ENCODE assay signal across 10 cellular contexts in genomic region chr1:59477286-59477685, GRCh38.
DNase-seq lines count a peak whose midpoint lies in the region; ATAC-seq and TF ChIP-seq lines count a peak whose summit lies in the region.
"Had no signal": no experiment of that assay in that cellular context is flagged by ENCODE, and none has a peak within 500 bp of the region (broad histone marks: within the 10 kb centered on the region; RNA-seq: fewer than 3 reads in every experiment).

No MANE protein-coding gene starts in this region.

- H3K4me3 ChIP-seq in choroid plexus epithelial cell (ENCODE audit: low read depth, low read length): no peak overlapping the region
- H3K4me3 ChIP-seq: lung, spleen had no signal

- DNase-seq in activated effector memory CD4-positive, alpha-beta T cell treated with anti-CD3 and anti-CD28 coated beads, Interleukin-2, amount 50 U/mL, for 16 hours: peak; percentile 63
- no peak for DNase-seq in activated effector memory CD4-positive, alpha-beta T cell treated with Interleukin-2 at 50 U/mL for 16 hours
- DNase-seq in SW480 (ENCODE audit: low spot score): peak; percentile 83
- DNase-seq in choroid plexus epithelial cell (ENCODE audit: low read depth): peak; percentile 48
- peak; percentile 62 to 75 for DNase-seq in stimulated activated CD8-positive, alpha-beta memory T cell treated with anti-CD3 and anti-CD28 coated beads, Interleukin-7, amount 100 ng/mL, for 48 hours (ENCODE audit: extremely low read depth in 1 of 2, low read depth in 1 of 2)
- no peak for DNase-seq in NCI-H2029 (lab: John Stamatoyannopoulos, UW)
- DNase-seq in NCI-H1417 (lab: John Stamatoyannopoulos, UW): no peak
- DNase-seq: spleen had no signal

- no peak for ATAC-seq in GM21529 (IDR thresholded peaks at IDR 0.05; ENCODE audit: unreplicated experiment)

- no peak for TF ChIP-seq CTCF in choroid plexus epithelial cell (conservative IDR thresholded peaks at IDR 0.05; ENCODE audit: low read depth, low read length)

Comparison
In these comparisons a context has a peak if more than half of its experiments do, and no peak if none do; other contexts are left out.
1. DNase-seq: peak in activated effector memory CD4-positive, alpha-beta T cell treated with anti-CD3 and anti-CD28 coated beads, Interleukin-2, amount 50 U/mL, for 16 hours (single experiment), SW480 (single experiment), choroid plexus epithelial cell (single experiment) and stimulated activated CD8-positive, alpha-beta memory T cell treated with anti-CD3 and anti-CD28 coated beads, Interleukin-7, amount 100 ng/mL, for 48 hours (2 of 2); none in activated effector memory CD4-positive, alpha-beta T cell treated with Interleukin-2 at 50 U/mL for 16 hours (single experiment), NCI-H2029 (single experiment) and NCI-H1417 (0 of 3).